27 cellular contexts compared by ENCODE assay signal in genomic region chr11:111193924-111194490, GRCh38. TPM values are rescaled to one million over a fixed set of nuclear protein-coding genes. Genes with fewer than 3 reads are reported as not detected.
"Had no signal": no experiment of that assay in that cellular context is flagged by ENCODE, and none has a peak within 500 bp of the region (broad histone marks: within the 10 kb centered on the region; RNA-seq: fewer than 3 reads in every experiment).

No MANE protein-coding gene starts in this region.

- H2AFZ ChIP-seq: hepatocyte, neural progenitor cell had no signal

- DNase-seq: activated CD4-positive, alpha-beta memory T cell treated with anti-CD3 and anti-CD28 coated beads for 36 hours; activated CD4-positive, alpha-beta T cell treated with anti-CD3 and anti-CD28 coated beads for 4 hours; activated CD4-positive, CD25-positive, alpha-beta regulatory T cell; activated naive CD4-positive, alpha-beta T cell treated with anti-CD3 and anti-CD28 coated beads for 36 hours; activated naive CD8-positive, alpha-beta T cell treated with anti-CD3 and anti-CD28 coated beads, Interleukin-2, amount 10 ng/mL, durations not matched to agents 7 days and 5 days; activated T-cell treated with anti-CD3 and anti-CD28 coated beads, Interleukin-2, amount 50 U/mL, for 48 hours; amniotic stem cell; erythroblast; foreskin melanocyte; immature natural killer cell; left lung; naive thymus-derived CD8-positive, alpha-beta T cell; stimulated activated CD4-positive, alpha-beta T cell treated with anti-CD3 and anti-CD28 coated beads, Interleukin-4, amount 100 ng/mL, for 1 hour; stimulated activated naive CD4-positive, alpha-beta T cell treated with Interleukin-2 at 50 U/mL for 16 hours; T-helper 17 cell; upper lobe of right lung had no signal

- ATAC-seq: left lung; naive thymus-derived CD8-positive, alpha-beta T cell; sciatic nerve; T-helper 17 cell; upper lobe of right lung had no signal

- H3K79me2 ChIP-seq: hepatocyte had no signal

- H3K27me3 ChIP-seq: cardiac muscle cell, hepatocyte, left lung, neural progenitor cell, upper lobe of right lung had no signal

- H3K4me2 ChIP-seq: hepatocyte, neural progenitor cell had no signal

- H3K36me3 ChIP-seq: cardiac muscle cell, left lung, neural progenitor cell, upper lobe of right lung had no signal

- H3K9ac ChIP-seq: neural progenitor cell had no signal

- H3K9me3 ChIP-seq: left lung, upper lobe of right lung had no signal

- H3K4me1 ChIP-seq: left lung, upper lobe of right lung had no signal

- H3K27ac ChIP-seq: cardiac muscle cell, hepatocyte, left lung, neural progenitor cell, upper lobe of right lung had no signal

- H3K4me3 ChIP-seq: cardiac muscle cell, hepatocyte, left lung, lung, neural progenitor cell, upper lobe of right lung had no signal

RNA-seq across cellular contexts. Expression of gene POU2AF2, which starts 51.5 kb away (rescaled TPM):
- total RNA-seq: activated CD4-positive, alpha-beta memory T cell treated with anti-CD3 and anti-CD28 coated beads for 36 hours; activated naive CD4-positive, alpha-beta T cell treated with anti-CD3 and anti-CD28 coated beads for 36 hours; activated naive CD8-positive, alpha-beta T cell treated with anti-CD3 and anti-CD28 coated beads, Interleukin-2, amount 10 ng/mL, durations not matched to agents 7 days and 5 days; cardiac muscle cell; chondrocyte; fibroblast of lung; hepatocyte; kidney epithelial cell; left lung; lung; naive thymus-derived CD8-positive, alpha-beta T cell; omental fat pad; posterior vena cava; renal cortical epithelial cell; T-helper 17 cell; upper lobe of right lung had no signal
- polyA plus RNA-seq: cardiac muscle cell; fibroblast of lung; immature natural killer cell; naive thymus-derived CD8-positive, alpha-beta T cell had no signal
